18 cellular contexts compared by ENCODE assay signal in the genomic region with DNA sequence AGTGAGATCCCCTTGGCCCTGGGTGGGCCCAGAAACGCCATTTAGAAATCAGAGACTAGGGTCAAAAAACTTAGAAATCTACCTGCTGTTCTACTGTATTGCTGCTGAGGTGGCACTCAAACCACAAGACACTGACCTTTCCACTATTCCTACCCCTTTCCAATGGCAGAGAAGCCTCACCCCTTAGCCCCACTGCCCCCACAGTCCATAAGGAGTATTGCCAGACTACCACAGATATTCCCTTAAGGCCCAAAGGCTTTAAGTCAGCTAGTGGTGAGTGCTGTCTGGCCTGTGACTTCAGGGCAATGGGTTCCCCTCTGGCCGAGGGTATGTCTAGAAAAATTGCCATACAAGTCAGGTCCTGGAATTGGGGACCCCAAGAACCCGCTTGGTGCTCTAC.
"Had no signal": no experiment of that assay in that cellular context is flagged by ENCODE, and none has a peak within 500 bp of the region (broad histone marks: within the 10 kb centered on the region; RNA-seq: fewer than 3 reads in every experiment).

No MANE protein-coding gene starts in this region.

- H3K36me3 Mint-ChIP-seq: naive thymus-derived CD8-positive, alpha-beta T cell; stimulated activated effector memory CD8-positive, alpha-beta T cell treated with anti-CD3 and anti-CD28 coated beads, Interleukin-12 subunit alpha, Interleukin-12 subunit beta, amount 100 ng/mL, for 72 hours had no signal

- H3K4me3 ChIP-seq: colonic mucosa, sigmoid colon, testis, upper lobe of left lung had no signal

- H3K27me3 Mint-ChIP-seq: central memory CD8-positive, alpha-beta T cell; naive thymus-derived CD8-positive, alpha-beta T cell had no signal

- H2AFZ ChIP-seq: parathyroid adenoma had no signal

- H3K4me1 ChIP-seq: colonic mucosa, parathyroid adenoma, sigmoid colon, testis, upper lobe of left lung had no signal

- H3K4me3 Mint-ChIP-seq: activated T-cell treated with anti-CD3 and anti-CD28 coated beads, Interleukin-2, amount 50 U/mL, for 4 hours; central memory CD8-positive, alpha-beta T cell; naive thymus-derived CD8-positive, alpha-beta T cell; stimulated activated effector memory CD8-positive, alpha-beta T cell treated with anti-CD3 and anti-CD28 coated beads, Interleukin-12 subunit alpha, Interleukin-12 subunit beta, amount 100 ng/mL, for 72 hours had no signal

- H3K27ac ChIP-seq: colonic mucosa, neutrophil, parathyroid adenoma, sigmoid colon, testis, upper lobe of left lung had no signal

- H3K79me2 ChIP-seq: parathyroid adenoma had no signal

- H3K27ac Mint-ChIP-seq: stimulated activated effector memory CD8-positive, alpha-beta T cell treated with anti-CD3 and anti-CD28 coated beads, Interleukin-12 subunit alpha, Interleukin-12 subunit beta, amount 100 ng/mL, for 72 hours had no signal

- H3K4me1 Mint-ChIP-seq: central memory CD8-positive, alpha-beta T cell; naive thymus-derived CD8-positive, alpha-beta T cell; stimulated activated effector memory CD8-positive, alpha-beta T cell treated with anti-CD3 and anti-CD28 coated beads, Interleukin-12 subunit alpha, Interleukin-12 subunit beta, amount 100 ng/mL, for 72 hours had no signal

- DNase-seq: activated CD4-positive, alpha-beta T cell treated with anti-CD3 and anti-CD28 coated beads, Interleukin-2, amount 50 U/mL, for 1 hour; activated CD8-positive, alpha-beta memory T cell treated with anti-CD3 and anti-CD28 coated beads, Interleukin-2, amount 50 U/mL, for 4 hours; activated naive CD4-positive, alpha-beta T cell treated with anti-CD3 and anti-CD28 coated beads, Interleukin-2, amount 50 U/mL, for 16 hours; activated T-cell treated with anti-CD3 and anti-CD28 coated beads, Interleukin-2, amount 50 U/mL, for 4 hours; aorta; colonic mucosa; erythroblast; head of caudate nucleus; left cardiac atrium; naive thymus-derived CD8-positive, alpha-beta T cell; sigmoid colon; stimulated activated CD4-positive, alpha-beta T cell treated with anti-CD3 and anti-CD28 coated beads, Interleukin-4, amount 100 ng/mL, for 24 hours; testis; upper lobe of left lung had no signal

- H3K27me3 ChIP-seq: colonic mucosa, neutrophil, sigmoid colon, testis, upper lobe of left lung had no signal

- H3K36me3 ChIP-seq: colonic mucosa, neutrophil, sigmoid colon, upper lobe of left lung had no signal

- H3K9me3 ChIP-seq: colonic mucosa, neutrophil, testis had no signal
